1 cellular context compared by ENCODE assay signal in genomic region chr7:100015232-100016208, GRCh38.
TF ChIP-seq lines count a peak whose summit lies in the region.

Gene ZKSCAN1, plus strand, starts transcription at chr7:100015596. Its CDS starts 7,911 bp downstream, at chr7:100023507.

TF ChIP-seq in K562, 482 proteins besides CTCF, POLR2A, EP300 and RAD21 (continued from another document and continues in another):
- no peak for TF ChIP-seq CHD7 (IDR thresholded peaks at IDR 0.05; ENCODE audit: low read depth, low read length)
- TF ChIP-seq CBFA2T3 (IDR thresholded peaks at IDR 0.05) = no peak
- peak; percentile 30 for TF ChIP-seq FOS (IDR thresholded peaks at IDR 0.05; ENCODE audit: extremely low read depth, insufficient read length)
- TF ChIP-seq GATAD2A (IDR thresholded peaks at IDR 0.05) = no peak
- 0 out of 2 replicates have a peak, but pooled peaks have one; percentile 3 for TF ChIP-seq MEF2A (IDR thresholded peaks at IDR 0.05; ENCODE audit: control insufficient read depth, low read depth, low read length)
- peak; percentile 60 for TF ChIP-seq PRPF4 (IDR thresholded peaks at IDR 0.05; ENCODE audit: insufficient read depth, low read depth, low read length, poor library complexity, severe bottlenecking)
- peak; percentile 50 to 62; a peak in 3 of 4 replicates for TF ChIP-seq NRF1 (conservative IDR thresholded peaks at IDR 0.05 in 1 of 2, IDR thresholded peaks at IDR 0.05 in 1 of 2)
- no peak for TF ChIP-seq DLX4 (CRISPR knock-in tag; IDR thresholded peaks at IDR 0.05)
- TF ChIP-seq KDM1A (IDR thresholded peaks at IDR 0.05) = no peak
- TF ChIP-seq THAP12 (CRISPR knock-in tag; IDR thresholded peaks at IDR 0.05) = peak; percentile 100
- TF ChIP-seq KDM5B (IDR thresholded peaks at IDR 0.05; ENCODE audit: insufficient replicate concordance, low read depth, low read length) = peak; percentile 92
- no peak for TF ChIP-seq HNRNPH1 (optimal IDR thresholded peaks at IDR 0.05; ENCODE audit: low read depth, low read length)
- TF ChIP-seq TCF7 (IDR thresholded peaks at IDR 0.05; ENCODE audit: borderline replicate concordance) = peak; percentile 88; the same call in 1 of the 2 replicates
- TF ChIP-seq ZNF146 (CRISPR knock-in tag; IDR thresholded peaks at IDR 0.05; ENCODE audit: unreplicated experiment) = no peak
- no peak for TF ChIP-seq DMBX1 (CRISPR knock-in tag; IDR thresholded peaks at IDR 0.05; ENCODE audit: borderline replicate concordance)
- no peak for TF ChIP-seq E2F3 (CRISPR knock-in tag; IDR thresholded peaks at IDR 0.05)
- no peak for TF ChIP-seq HDAC6 (IDR thresholded peaks at IDR 0.05; ENCODE audit: low read depth, low read length)
- no peak for TF ChIP-seq ILF3 (IDR thresholded peaks at IDR 0.05; ENCODE audit: borderline replicate concordance)
- TF ChIP-seq BDP1 (IDR thresholded peaks at IDR 0.05; ENCODE audit: insufficient read depth, insufficient read length) = no peak
- no peak for TF ChIP-seq NCOA6 (IDR thresholded peaks at IDR 0.05)
- 0 out of 4 replicates have a peak, but pooled peaks have one; percentile 15 to 37 for TF ChIP-seq ZNF639 (CRISPR knock-in tag; conservative IDR thresholded peaks at IDR 0.05 in 1 of 2, IDR thresholded peaks at IDR 0.05 in 1 of 2)
- no peak for TF ChIP-seq XRCC4 (IDR thresholded peaks at IDR 0.05; ENCODE audit: extremely low read depth, insufficient read depth, insufficient read length)
- TF ChIP-seq FOXO4 (CRISPR knock-in tag; IDR thresholded peaks at IDR 0.05) = no peak
- TF ChIP-seq ZNF280B (CRISPR knock-in tag; IDR thresholded peaks at IDR 0.05) = no peak
- TF ChIP-seq ZNF76 (CRISPR knock-in tag; IDR thresholded peaks at IDR 0.05; ENCODE audit: borderline replicate concordance) = no peak
- TF ChIP-seq CHD1 (IDR thresholded peaks at IDR 0.05; ENCODE audit: low read length) = no peak
- TF ChIP-seq SRSF3 (IDR thresholded peaks at IDR 0.05; ENCODE audit: insufficient read depth, low read length) = no peak
- TF ChIP-seq CBX1 (IDR thresholded peaks at IDR 0.05; ENCODE audit: low read depth) = peak; percentile 82
- TF ChIP-seq REST (CRISPR knock-in tag; IDR thresholded peaks at IDR 0.05; ENCODE audit: low read depth) = no peak
- TF ChIP-seq ZFX (CRISPR knock-in tag; IDR thresholded peaks at IDR 0.05) = peak; percentile 91
- TF ChIP-seq CEBPB (tag; IDR thresholded peaks at IDR 0.05) = no peak
- TF ChIP-seq SNIP1 (IDR thresholded peaks at IDR 0.05; ENCODE audit: low read depth) = peak; percentile 95
- TF ChIP-seq ZNF780A (CRISPR knock-in tag; IDR thresholded peaks at IDR 0.05) = no peak
- TF ChIP-seq GTF2E2 (tag; IDR thresholded peaks at IDR 0.05) = peak; percentile 69; the same call in 1 of the 2 replicates
- no peak for TF ChIP-seq U2AF2 (optimal IDR thresholded peaks at IDR 0.05; ENCODE audit: low read depth, low read length)
- TF ChIP-seq HIVEP1 (CRISPR knock-in tag; IDR thresholded peaks at IDR 0.05) = no peak
- no peak for TF ChIP-seq NFATC3 (IDR thresholded peaks at IDR 0.05)
- TF ChIP-seq MEF2D (tag; conservative IDR thresholded peaks at IDR 0.05; ENCODE audit: low read depth) = no peak
- no peak for TF ChIP-seq ARID1B (IDR thresholded peaks at IDR 0.05)
